ENCODE assay signal across 10 cellular contexts in the genomic region with DNA sequence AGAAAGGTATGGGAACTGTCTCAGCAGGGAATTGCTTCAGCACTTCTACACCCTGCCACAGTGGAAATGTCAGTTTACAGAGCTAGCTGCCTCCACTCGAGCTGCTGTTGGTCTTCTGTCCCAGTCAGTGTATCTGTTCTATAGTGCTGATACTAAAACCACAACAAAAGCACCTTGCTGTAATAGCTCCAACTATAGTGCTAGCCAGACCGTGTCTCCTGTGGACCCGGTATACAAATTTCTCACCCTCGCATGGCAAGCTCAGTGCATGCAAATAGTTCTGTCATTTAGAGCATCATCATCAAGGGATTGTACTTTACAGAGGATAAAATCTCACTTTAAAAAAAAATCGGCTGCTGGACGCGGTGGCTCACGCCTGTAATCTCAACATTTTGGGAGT.
DNase-seq lines count a peak whose midpoint lies in the region; ATAC-seq lines count a peak whose summit lies in the region.
"Had no signal": no experiment of that assay in that cellular context is flagged by ENCODE, and none has a peak within 500 bp of the region (broad histone marks: within the 10 kb centered on the region; RNA-seq: fewer than 3 reads in every experiment).

No MANE protein-coding gene starts in this region.

- H3K9me3 Mint-ChIP-seq in stimulated activated effector memory CD8-positive, alpha-beta T cell treated with anti-CD3 and anti-CD28 coated beads, Interleukin-12 subunit alpha, Interleukin-12 subunit beta, amount 100 ng/mL, for 72 hours = no peaks in the 10 kb centered on the region
- H3K9me3 Mint-ChIP-seq: activated T-helper 2 cell treated with anti-CD3 and anti-CD28 coated beads, Interferon-gamma antibody, Interleukin-2, Interleukin-4, amounts not matched to agents 10 μg/mL and 5 μg/mL and 100 μg/mL, durations not matched to agents 14 hours and 24 hours and 36 hours had no signal

- H3K4me1 Mint-ChIP-seq in stimulated activated effector memory CD8-positive, alpha-beta T cell treated with anti-CD3 and anti-CD28 coated beads, Interleukin-12 subunit alpha, Interleukin-12 subunit beta, amount 100 ng/mL, for 72 hours = no peaks in the 10 kb centered on the region

- DNase-seq in stimulated activated effector memory CD8-positive, alpha-beta T cell treated with anti-CD3 and anti-CD28 coated beads, Interleukin-12 subunit alpha, Interleukin-12 subunit beta, amount 100 ng/mL, for 72 hours (ENCODE audit: low spot score in 2 of 2) = no peak
- no peak for DNase-seq in activated T-cell treated with anti-CD3 and anti-CD28 coated beads, Interleukin-2, amount 50 U/mL, for 48 hours
- DNase-seq in GOT3 (lab: John Stamatoyannopoulos, UW) (no peak), AG08396 (ENCODE audit: low spot score) (no peak), AG08395 (ENCODE audit: low spot score) (no peak)
- DNase-seq: NCI-H1436 treated with DMSO at 0.1 percent for 48 hours had no signal

- ATAC-seq in GM19025 (IDR thresholded peaks at IDR 0.05; ENCODE audit: low read depth, unreplicated experiment) (peak; percentile 94), GM21825 (IDR thresholded peaks at IDR 0.05; ENCODE audit: unreplicated experiment) (peak; percentile 99), HG03342 (IDR thresholded peaks at IDR 0.05; ENCODE audit: unreplicated experiment) (peak; percentile 100)
- peak; percentile 36 for ATAC-seq in stimulated activated effector memory CD8-positive, alpha-beta T cell treated with anti-CD3 and anti-CD28 coated beads, Interleukin-12 subunit alpha, Interleukin-12 subunit beta, amount 100 ng/mL, for 72 hours

- no peak overlapping the region for H3K27ac Mint-ChIP-seq in stimulated activated effector memory CD8-positive, alpha-beta T cell treated with anti-CD3 and anti-CD28 coated beads, Interleukin-12 subunit alpha, Interleukin-12 subunit beta, amount 100 ng/mL, for 72 hours
- H3K27ac Mint-ChIP-seq: activated T-helper 2 cell treated with anti-CD3 and anti-CD28 coated beads, Interferon-gamma antibody, Interleukin-2, Interleukin-4, amounts not matched to agents 10 μg/mL and 5 μg/mL and 100 μg/mL, durations not matched to agents 14 hours and 24 hours and 36 hours had no signal

- H3K4me3 Mint-ChIP-seq in stimulated activated effector memory CD8-positive, alpha-beta T cell treated with anti-CD3 and anti-CD28 coated beads, Interleukin-12 subunit alpha, Interleukin-12 subunit beta, amount 100 ng/mL, for 72 hours = no peak overlapping the region

- H3K36me3 Mint-ChIP-seq in stimulated activated effector memory CD8-positive, alpha-beta T cell treated with anti-CD3 and anti-CD28 coated beads, Interleukin-12 subunit alpha, Interleukin-12 subunit beta, amount 100 ng/mL, for 72 hours = no peaks in the 10 kb centered on the region

Comparison
In these comparisons a context has a peak if more than half of its experiments do, and no peak if none do; other contexts are left out.
1. ATAC-seq: peak in every context shown above with its lines; median percentile 100 in HG03342; 99 in GM21825; 94 in GM19025; 36 in stimulated activated effector memory CD8-positive, alpha-beta T cell treated with anti-CD3 and anti-CD28 coated beads, Interleukin-12 subunit alpha, Interleukin-12 subunit beta, amount 100 ng/mL, for 72 hours.